In the genomic region with DNA sequence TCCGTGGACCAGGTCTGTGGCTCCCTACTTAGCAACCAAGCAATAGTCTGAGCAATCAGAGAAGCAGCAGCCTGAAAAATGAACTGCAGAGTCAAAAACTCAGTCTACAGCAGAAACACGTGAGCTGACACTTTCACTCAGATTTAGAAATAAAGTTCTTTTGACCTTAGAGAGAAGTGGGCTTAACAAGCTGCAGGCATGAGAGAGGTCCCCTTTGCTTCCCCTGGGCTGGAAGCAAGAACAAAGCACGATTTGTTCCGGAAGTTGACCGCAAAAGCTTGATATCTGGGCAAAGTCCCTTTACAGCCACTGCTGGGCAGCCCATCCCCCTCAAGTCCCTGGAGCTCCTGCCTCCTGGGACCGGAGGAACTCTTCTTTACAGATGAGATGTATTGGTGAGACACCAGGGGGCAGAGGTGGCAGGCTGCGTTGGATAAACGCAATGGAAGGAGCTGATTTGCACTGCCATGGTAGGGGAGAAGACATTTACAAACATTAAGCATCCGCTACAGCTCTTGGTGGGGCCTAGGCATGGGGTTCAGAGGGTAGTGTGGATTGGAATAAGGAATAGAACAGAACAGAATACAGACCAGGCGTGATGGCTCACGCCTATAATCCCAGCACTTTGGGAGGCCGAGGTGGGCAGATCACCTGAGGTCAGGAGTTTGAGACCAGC, we compare ENCODE assay signal across 9 cellular contexts. TPM values are rescaled to one million over a fixed set of nuclear protein-coding genes. Genes with fewer than 3 reads are reported as not detected.
DNase-seq lines count a peak whose midpoint lies in the region; ATAC-seq and TF ChIP-seq lines count a peak whose summit lies in the region.
"Had no signal": no experiment of that assay in that cellular context is flagged by ENCODE, and none has a peak within 500 bp of the region (broad histone marks: within the 10 kb centered on the region; RNA-seq: fewer than 3 reads in every experiment).

No MANE protein-coding gene starts in this region.

- H3K27me3 Mint-ChIP-seq in chondrocyte (ENCODE audit: low read depth) (peaks cover 42% of the 10 kb centered on the region), nephron (ENCODE audit: low read depth) (peaks cover 63% of the 10 kb centered on the region)
- peaks cover 72% of the 10 kb centered on the region for H3K27me3 Mint-ChIP-seq in activated T-cell treated with anti-CD3 and anti-CD28 coated beads, Interleukin-2, amount 50 U/mL, for 4 hours (ENCODE audit: low read depth)

- H3K4me3 Mint-ChIP-seq in chondrocyte (ENCODE audit: unreplicated experiment) = no peak overlapping the region
- peak overlapping the region in 1 of 3 experiments; percentile 5 for H3K4me3 Mint-ChIP-seq in nephron
- H3K4me3 Mint-ChIP-seq in activated T-cell treated with anti-CD3 and anti-CD28 coated beads, Interleukin-2, amount 50 U/mL, for 4 hours = no peak overlapping the region

- H3K4me1 Mint-ChIP-seq in chondrocyte (ENCODE audit: low read depth) = peaks cover 3% of the 10 kb centered on the region
- peaks cover under 1% of the 10 kb centered on the region for H3K4me1 Mint-ChIP-seq in nephron
- H3K4me1 Mint-ChIP-seq in activated T-cell treated with anti-CD3 and anti-CD28 coated beads, Interleukin-2, amount 50 U/mL, for 4 hours (ENCODE audit: low read depth) = peaks cover 2% of the 10 kb centered on the region

- no peaks in the 10 kb centered on the region for H3K9me3 Mint-ChIP-seq in chondrocyte (ENCODE audit: low read depth)
- peaks cover 4% of the 10 kb centered on the region for H3K9me3 Mint-ChIP-seq in nephron
- no peaks in the 10 kb centered on the region for H3K9me3 Mint-ChIP-seq in activated T-cell treated with anti-CD3 and anti-CD28 coated beads, Interleukin-2, amount 50 U/mL, for 4 hours

- TF ChIP-seq CTCF in chondrocyte (IDR thresholded peaks at IDR 0.05) (peak; percentile 18), nephron (IDR thresholded peaks at IDR 0.05; ENCODE audit: unreplicated experiment in 3 of 3) (peak in 2 of 3 experiments; percentile 15 to 24)

- DNase-seq in DMS53 treated with DMSO at 0.1 percent for 48 hours (lab: John Stamatoyannopoulos, UW; ENCODE audit: unreplicated experiment) (peak; percentile 49), LoVo (ENCODE audit: low spot score) (peak; percentile 92), chondrocyte (ENCODE audit: low spot score) (no peak), AML-193 (lab: John Stamatoyannopoulos, UW) (no peak)
- DNase-seq in activated T-cell treated with anti-CD3 and anti-CD28 coated beads, Interleukin-2, amount 50 U/mL, for 4 hours = no peak
- DNase-seq: NCI-H1105 treated with DMSO at 0.1 percent for 48 hours had no signal

- peaks cover 4% of the 10 kb centered on the region for H3K36me3 Mint-ChIP-seq in chondrocyte (ENCODE audit: low read depth)
- no peaks in the 10 kb centered on the region for H3K36me3 Mint-ChIP-seq in nephron (ENCODE audit: low read depth)
- no peaks in the 10 kb centered on the region for H3K36me3 Mint-ChIP-seq in activated T-cell treated with anti-CD3 and anti-CD28 coated beads, Interleukin-2, amount 50 U/mL, for 4 hours (ENCODE audit: insufficient read depth)

- no peak overlapping the region for H3K27ac Mint-ChIP-seq in chondrocyte (ENCODE audit: unreplicated experiment)
- peak overlapping the region; percentile 42 to 76 (median 76) for H3K27ac Mint-ChIP-seq in nephron

- ATAC-seq in HG03108 (IDR thresholded peaks at IDR 0.05; ENCODE audit: unreplicated experiment) (no peak), HG03175 (IDR thresholded peaks at IDR 0.05; ENCODE audit: unreplicated experiment) (no peak)
- ATAC-seq in activated T-cell treated with anti-CD3 and anti-CD28 coated beads, Interleukin-2, amount 50 U/mL, for 4 hours = no peak

RNA-seq across cellular contexts. Expression of a gene that starts 5.8 kb away (rescaled TPM):
- total RNA-seq in chondrocyte = not detected in 3 replicates
- total RNA-seq in activated T-cell treated with anti-CD3 and anti-CD28 coated beads, Interleukin-2, amount 50 U/mL, for 4 hours = under 1 TPM in 1 of 3 donors, not detected in 2; 0.05 TPM

RNA-seq across cellular contexts. Expression of a gene that starts 23.1 kb away (rescaled TPM):
- total RNA-seq in chondrocyte = 6.5 to 7.7 TPM (median 7.6 TPM) in 3 replicates
- total RNA-seq in activated T-cell treated with anti-CD3 and anti-CD28 coated beads, Interleukin-2, amount 50 U/mL, for 4 hours = 1 to 10 TPM in 1 of 3 donors, under 1 TPM in 2; 0.79 to 1.4 (median 0.83) TPM

RNA-seq across cellular contexts. Expression of a gene that starts 30.3 kb away (rescaled TPM):
- 86.0 to 128 TPM (median 127 TPM) in 3 replicates for total RNA-seq in chondrocyte
- 10 to 100 TPM; 12.8 to 18.2 (median 13.7) TPM for total RNA-seq in activated T-cell treated with anti-CD3 and anti-CD28 coated beads, Interleukin-2, amount 50 U/mL, for 4 hours

RNA-seq across cellular contexts. Expression of a gene that starts 59.0 kb away (rescaled TPM):
- total RNA-seq in chondrocyte = 0.29 to 0.38 TPM (median 0.30 TPM) in 3 replicates
- total RNA-seq in activated T-cell treated with anti-CD3 and anti-CD28 coated beads, Interleukin-2, amount 50 U/mL, for 4 hours = under 1 TPM; 0.27 to 0.89 (median 0.32) TPM

RNA-seq across cellular contexts. Expression of a gene that starts 59.1 kb away (rescaled TPM):
- total RNA-seq in chondrocyte = 378 to 436 TPM (median 403 TPM) in 3 replicates
- 100 to 1,000 TPM; 475 to 549 (median 490) TPM for total RNA-seq in activated T-cell treated with anti-CD3 and anti-CD28 coated beads, Interleukin-2, amount 50 U/mL, for 4 hours

Comparison
In these comparisons a context has a peak if more than half of its experiments do, and no peak if none do; other contexts are left out.
1. DNase-seq: peak in DMS53 treated with DMSO at 0.1 percent for 48 hours (single experiment) and LoVo (single experiment); none in chondrocyte (single experiment), activated T-cell treated with anti-CD3 and anti-CD28 coated beads, Interleukin-2, amount 50 U/mL, for 4 hours (single experiment) and AML-193 (0 of 2).